In the genomic region with DNA sequence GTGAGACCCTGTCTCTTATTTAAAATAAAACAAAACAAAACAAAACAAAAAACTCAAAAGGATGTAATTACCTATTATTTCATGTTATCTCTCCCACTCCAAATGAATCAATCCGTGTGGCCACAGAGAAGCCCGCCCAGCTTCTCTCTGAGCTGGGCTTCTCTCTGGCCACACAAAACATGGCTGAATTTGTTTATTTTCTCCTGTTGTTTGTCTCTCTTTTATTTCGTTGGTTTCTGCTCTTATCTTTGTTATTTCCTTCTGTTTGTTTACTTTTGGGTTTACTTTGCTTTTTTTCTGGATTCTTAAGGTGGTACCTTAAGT, we compare ENCODE assay signal across 8 cellular contexts. TPM values are rescaled to one million over a fixed set of nuclear protein-coding genes. Genes with fewer than 3 reads are reported as not detected.
A peak's percentile ranks its signal among the peaks of the same experiment; 100 is the strongest.
DNase-seq lines count a peak whose midpoint lies in the region; ATAC-seq and TF ChIP-seq lines count a peak whose summit lies in the region.

No MANE protein-coding gene starts in this region.

- no peak overlapping the region for H3K27ac Mint-ChIP-seq in Calu3 (ENCODE audit: unreplicated experiment)
- peak overlapping the region in 1 of 5 experiments; percentile 86 for H3K27ac Mint-ChIP-seq in brain

- H3K9me3 Mint-ChIP-seq in Calu3 (ENCODE audit: low read depth, unreplicated experiment) = no peaks in the 10 kb centered on the region
- H3K9me3 Mint-ChIP-seq in brain = no peaks in the 10 kb centered on the region

- no peak overlapping the region for H3K27ac ChIP-seq in neural cell (ENCODE audit: low read length)

- H3K9ac ChIP-seq in Loucy (ENCODE audit: low read depth, low read length, poor library complexity, severe bottlenecking) = no peak overlapping the region
- H3K9ac ChIP-seq in neural cell (ENCODE audit: low read length) = no peak overlapping the region

- no peak for TF ChIP-seq CTCF in Calu3 (IDR thresholded peaks at IDR 0.05; ENCODE audit: unreplicated experiment)
- no peak; the same call in 1 of the 2 replicates for TF ChIP-seq CTCF in Loucy (conservative IDR thresholded peaks at IDR 0.05; ENCODE audit: low read length)
- peak; percentile 37 to 44 for TF ChIP-seq CTCF in brain (conservative IDR thresholded peaks at IDR 0.05)
- peak; percentile 22 for TF ChIP-seq CTCF in neural cell (IDR thresholded peaks at IDR 0.05; ENCODE audit: poor library complexity, severe bottlenecking)
- no peak for TF ChIP-seq CTCF in BE2C (IDR thresholded peaks at IDR 0.05; ENCODE audit: low read depth, low read length)

- H3K36me3 ChIP-seq in Loucy (ENCODE audit: insufficient read depth, low read length) (no peaks in the 10 kb centered on the region), neural cell (ENCODE audit: insufficient read depth, low read length) (no peaks in the 10 kb centered on the region), BE2C (no peaks in the 10 kb centered on the region), H7 (replicated peaks; ENCODE audit: control insufficient read depth, insufficient read depth, low read length) (no peaks in the 10 kb centered on the region)

- H3K4me3 Mint-ChIP-seq in Calu3 (ENCODE audit: low read depth, unreplicated experiment) (peak overlapping the region; percentile 81), brain (peak overlapping the region; percentile 85 to 92 (median 89))

- no peaks in the 10 kb centered on the region for H3F3A ChIP-seq in Loucy (ENCODE audit: low read depth)
- H3F3A ChIP-seq in neural cell (ENCODE audit: insufficient read depth, low read length, poor library complexity, severe bottlenecking) = no peaks in the 10 kb centered on the region

- TF ChIP-seq RAD21 in neural cell (conservative IDR thresholded peaks at IDR 0.05) = no peak

- H3K4me2 ChIP-seq in Loucy (ENCODE audit: low read depth, low read length, poor library complexity, severe bottlenecking) (peak overlapping the region; percentile 82), neural cell (ENCODE audit: low read length) (no peak overlapping the region)

- H4K20me1 ChIP-seq in Loucy (ENCODE audit: insufficient read depth, low read length, poor library complexity, severe bottlenecking) (no peaks in the 10 kb centered on the region), neural cell (ENCODE audit: insufficient read depth) (no peaks in the 10 kb centered on the region)

- H3K9me2 ChIP-seq in Loucy (replicated peaks; ENCODE audit: low read depth, low read length) (no peaks in the 10 kb centered on the region), neural cell (ENCODE audit: insufficient read depth, low read length) (no peaks in the 10 kb centered on the region)

- ATAC-seq in GM18511 (IDR thresholded peaks at IDR 0.05; ENCODE audit: unreplicated experiment) = no peak

- no TSS peak for BruUV-seq in Calu3 (replicated peaks; lab: Mats Ljungman, UMichigan)

- H3K9me3 ChIP-seq in Loucy (ENCODE audit: insufficient read depth, low read depth, low read length) (no peaks in the 10 kb centered on the region), neural cell (ENCODE audit: low read length) (no peaks in the 10 kb centered on the region), BE2C (no peaks in the 10 kb centered on the region)

- DNase-seq in Calu3 = no peak
- no peak for DNase-seq in BE2C
- DNase-seq in H7 = no peak
- no peak for DNase-seq in middle frontal gyrus (ENCODE audit: extremely low spot score, low spot score)

- peak overlapping the region; percentile 64 for H2AFZ ChIP-seq in Loucy (ENCODE audit: low read length)
- no peak overlapping the region for H2AFZ ChIP-seq in neural cell (ENCODE audit: low read depth, low read length)

- TF ChIP-seq EP300 in neural cell (conservative IDR thresholded peaks at IDR 0.05; ENCODE audit: poor library complexity, severe bottlenecking) = no peak

- H3K79me2 ChIP-seq in Loucy (ENCODE audit: insufficient read depth, low read length) (no peaks in the 10 kb centered on the region), neural cell (replicated peaks; ENCODE audit: insufficient read depth, low read length) (no peaks in the 10 kb centered on the region)

- H3K36me3 Mint-ChIP-seq in Calu3 (ENCODE audit: insufficient read depth, unreplicated experiment) (peaks cover 20% of the 10 kb centered on the region), brain (no peaks in the 10 kb centered on the region)

- H3K27me3 ChIP-seq in Loucy (ENCODE audit: insufficient read depth, low read length, poor library complexity, severe bottlenecking) (no peaks in the 10 kb centered on the region), neural cell (ENCODE audit: insufficient read depth, low read depth, low read length) (peaks cover 67% of the 10 kb centered on the region), BE2C (peaks cover 32% of the 10 kb centered on the region), H7 (ENCODE audit: control insufficient read depth, insufficient read depth, low read length) (peaks cover 46% of the 10 kb centered on the region)

- CTCF ChIA-PET in Calu3 (lab: Charles Lee) = interaction anchor here (1.1 to 2.0 kb wide), 2 partner anchors 44 to 133 kb away, joined by 4 to 15 read pairs; no protein-coding TSS in a partner anchor

- peak overlapping the region; percentile 68 for H3K4me3 ChIP-seq in Loucy (ENCODE audit: low read length, poor library complexity, severe bottlenecking)
- no peak overlapping the region for H3K4me3 ChIP-seq in neural cell (ENCODE audit: low read length)
- no peak overlapping the region for H3K4me3 ChIP-seq in BE2C (ENCODE audit: low read depth, low read length)
- no peak overlapping the region for H3K4me3 ChIP-seq in H7 (ENCODE audit: insufficient read depth, low read depth, low read length)

- intact Hi-C loops in Calu3 (cut with micrococcal nuclease; ENCODE audit: unreplicated experiment) = loop anchor here (5.0 kb wide), 2 partner anchors 75 to 385 kb away; no protein-coding TSS in a partner anchor

- H3K27me3 Mint-ChIP-seq in Calu3 (ENCODE audit: unreplicated experiment) (peaks cover 35% of the 10 kb centered on the region), brain (peaks cover 78% of the 10 kb centered on the region)

- peaks cover 23% of the 10 kb centered on the region for H3K4me1 Mint-ChIP-seq in Calu3 (ENCODE audit: low read depth, unreplicated experiment)
- H3K4me1 Mint-ChIP-seq in brain = peaks cover 48% of the 10 kb centered on the region

- H3K4me1 ChIP-seq in Loucy (ENCODE audit: insufficient read depth, low read length, poor library complexity, severe bottlenecking) = peaks cover 4% of the 10 kb centered on the region
- no peaks in the 10 kb centered on the region for H3K4me1 ChIP-seq in BE2C

TF ChIP-seq in neural cell, 6 proteins besides CTCF, POLR2A, EP300 and RAD21:
- TF ChIP-seq SMC3 (conservative IDR thresholded peaks at IDR 0.05; ENCODE audit: poor library complexity) (no peak), TAF1 (IDR thresholded peaks at IDR 0.05; ENCODE audit: low read depth) (no peak), MXI1 (conservative IDR thresholded peaks at IDR 0.05; ENCODE audit: poor library complexity, severe bottlenecking) (no peak), EZH2 (IDR thresholded peaks at IDR 0.05; ENCODE audit: borderline replicate concordance, insufficient read depth, low read length, poor library complexity, severe bottlenecking) (no peak), POLR2AphosphoS5 (IDR thresholded peaks at IDR 0.05) (no peak)
- TF ChIP-seq, protein P1, sequence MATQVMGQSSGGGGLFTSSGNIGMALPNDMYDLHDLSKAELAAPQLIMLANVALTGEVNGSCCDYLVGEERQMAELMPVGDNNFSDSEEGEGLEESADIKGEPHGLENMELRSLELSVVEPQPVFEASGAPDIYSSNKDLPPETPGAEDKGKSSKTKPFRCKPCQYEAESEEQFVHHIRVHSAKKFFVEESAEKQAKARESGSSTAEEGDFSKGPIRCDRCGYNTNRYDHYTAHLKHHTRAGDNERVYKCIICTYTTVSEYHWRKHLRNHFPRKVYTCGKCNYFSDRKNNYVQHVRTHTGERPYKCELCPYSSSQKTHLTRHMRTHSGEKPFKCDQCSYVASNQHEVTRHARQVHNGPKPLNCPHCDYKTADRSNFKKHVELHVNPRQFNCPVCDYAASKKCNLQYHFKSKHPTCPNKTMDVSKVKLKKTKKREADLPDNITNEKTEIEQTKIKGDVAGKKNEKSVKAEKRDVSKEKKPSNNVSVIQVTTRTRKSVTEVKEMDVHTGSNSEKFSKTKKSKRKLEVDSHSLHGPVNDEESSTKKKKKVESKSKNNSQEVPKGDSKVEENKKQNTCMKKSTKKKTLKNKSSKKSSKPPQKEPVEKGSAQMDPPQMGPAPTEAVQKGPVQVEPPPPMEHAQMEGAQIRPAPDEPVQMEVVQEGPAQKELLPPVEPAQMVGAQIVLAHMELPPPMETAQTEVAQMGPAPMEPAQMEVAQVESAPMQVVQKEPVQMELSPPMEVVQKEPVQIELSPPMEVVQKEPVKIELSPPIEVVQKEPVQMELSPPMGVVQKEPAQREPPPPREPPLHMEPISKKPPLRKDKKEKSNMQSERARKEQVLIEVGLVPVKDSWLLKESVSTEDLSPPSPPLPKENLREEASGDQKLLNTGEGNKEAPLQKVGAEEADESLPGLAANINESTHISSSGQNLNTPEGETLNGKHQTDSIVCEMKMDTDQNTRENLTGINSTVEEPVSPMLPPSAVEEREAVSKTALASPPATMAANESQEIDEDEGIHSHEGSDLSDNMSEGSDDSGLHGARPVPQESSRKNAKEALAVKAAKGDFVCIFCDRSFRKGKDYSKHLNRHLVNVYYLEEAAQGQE (IDR thresholded peaks at IDR 0.05; ENCODE audit: borderline replicate concordance) = no peak

RNA-seq across cellular contexts. Expression of a gene that starts 1.5 kb away (rescaled TPM):
- total RNA-seq in Calu3 (2022) = 0.68 and 1.2 TPM in 2 replicates
- polyA plus RNA-seq in brain (ENCODE audit: insufficient read depth, low read depth, low replicate concordance) (0.90 TPM), neural cell (0.17 and 2.7 TPM in 2 replicates)
- polyA minus RNA-seq in neural cell = 0.23 TPM in 1 of 2 replicates, not detected in the other
- not detected for polyA plus RNA-seq in BE2C (2012; ENCODE audit: insufficient read depth, insufficient read length, low read depth)
- 4.2 and 7.6 TPM in 2 replicates for total RNA-seq in H7 (2014; rRNA removed; shearing (Covaris generic))

RNA-seq across cellular contexts. Expression of a gene that starts 23.1 kb away (rescaled TPM):
- 1,316 and 1,437 TPM in 2 replicates for total RNA-seq in Calu3 (2022)
- polyA plus RNA-seq in brain (ENCODE audit: insufficient read depth, low read depth, low replicate concordance) (4,172 TPM), neural cell (14,494 and 15,324 TPM in 2 replicates)
- polyA minus RNA-seq in neural cell = 2,702 and 2,933 TPM in 2 replicates
- 925 TPM for polyA plus RNA-seq in BE2C (2012; ENCODE audit: insufficient read depth, insufficient read length, low read depth)
- total RNA-seq in H7 (2014; rRNA removed; shearing (Covaris generic)) = 1,705 and 2,421 TPM in 2 replicates

Comparison
In these comparisons a context has a peak if more than half of its experiments do, and no peak if none do; other contexts are left out.
1. CTCF ChIP-seq: peak in brain (2 of 2) and neural cell (single experiment); none in Calu3 (single experiment), Loucy (single experiment) and BE2C (single experiment).